Comparison of ENCODE assay signal across 7 cellular contexts in genomic region chr20:30290361-30291063, GRCh38.
DNase-seq lines count a peak whose midpoint lies in the region; ATAC-seq, FAIRE-seq and TF ChIP-seq lines count a peak whose summit lies in the region.
"Not testable (repeated sequence)": the region's sequence is repeated elsewhere in the genome, so short reads cannot be mapped to it uniquely, and the experiment has no call there.

No MANE protein-coding gene starts in this region.

- TF ChIP-seq POLR2A in GM12891 (IDR thresholded peaks at IDR 0.05; ENCODE audit: low read depth, low read length); sigmoid colon (IDR thresholded peaks at IDR 0.05): not testable (repeated sequence)

- H3K27me3 Mint-ChIP-seq in activated T-cell treated with anti-CD3 and anti-CD28 coated beads, Interleukin-2, amount 50 U/mL, for 24 hours, result not testable (repeated sequence)

- not testable (repeated sequence) for TF ChIP-seq CTCF in sigmoid colon (IDR thresholded peaks at IDR 0.05)

- not testable (repeated sequence) for H3K4me1 ChIP-seq in duodenal mucosa (ENCODE audit: control insufficient read depth in 1 of 2, insufficient read depth in 2 of 2, low read length in 2 of 2)
- H3K4me1 ChIP-seq in sigmoid colon, result peaks cover 0 to 32% (median 7%) of the 10 kb centered on the region in 4 donors

- H3K9me3 ChIP-seq in duodenal mucosa (ENCODE audit: control insufficient read depth in 1 of 2, low read length in 2 of 2); sigmoid colon: not testable (repeated sequence)

- peak; percentile 31 for DNase-seq in GM12891 (ENCODE audit: insufficient read length, low spot score)
- DNase-seq in HT-29 (ENCODE audit: low spot score), result peak; percentile 19
- peak; percentile 82 for DNase-seq in OCI-M1 (lab: John Stamatoyannopoulos, UW)
- not testable (repeated sequence) for DNase-seq in activated T-cell treated with anti-CD3 and anti-CD28 coated beads, Interleukin-2, amount 50 U/mL, for 24 hours; sigmoid colon
- peak; percentile 54 to 82 for DNase-seq in left colon

- peak overlapping the region; percentile 26 to 56 for H3K9ac ChIP-seq in duodenal mucosa (ENCODE audit: low read depth in 1 of 2, low read length in 2 of 2)

- 6 to 26% methylated on average over 27 of the region's 27 CpGs for WGBS in sigmoid colon, 2 donors

- H3K27ac Mint-ChIP-seq in activated T-cell treated with anti-CD3 and anti-CD28 coated beads, Interleukin-2, amount 50 U/mL, for 24 hours, result not testable (repeated sequence)

- peak overlapping the region; percentile 20 for H3K27ac ChIP-seq in duodenal mucosa (ENCODE audit: low read depth, low read length)
- peak overlapping the region in 3 of 4 donors; percentile 60 to 84 (median 84) for H3K27ac ChIP-seq in sigmoid colon

- FAIRE-seq in GM12891 (lab: Jason Lieb, UNC), result not testable (repeated sequence)

- H3K4me3 ChIP-seq in duodenal mucosa (ENCODE audit: low read depth in 1 of 2, low read length in 2 of 2) (peak overlapping the region; percentile 60 to 66), sigmoid colon (peak overlapping the region in 3 of 4 donors; percentile 31 to 52 (median 45))

- H3K9me3 Mint-ChIP-seq in activated T-cell treated with anti-CD3 and anti-CD28 coated beads, Interleukin-2, amount 50 U/mL, for 24 hours, result not testable (repeated sequence)

- ATAC-seq in left colon, result peak; percentile 97

- H3K36me3 ChIP-seq in duodenal mucosa (ENCODE audit: control insufficient read depth in 1 of 2, insufficient read depth in 2 of 2, low read length in 2 of 2); sigmoid colon: not testable (repeated sequence)

- H3K36me3 Mint-ChIP-seq in activated T-cell treated with anti-CD3 and anti-CD28 coated beads, Interleukin-2, amount 50 U/mL, for 24 hours (ENCODE audit: low read depth), result not testable (repeated sequence)

- peak overlapping the region; percentile 68 for H3K4me3 Mint-ChIP-seq in activated T-cell treated with anti-CD3 and anti-CD28 coated beads, Interleukin-2, amount 50 U/mL, for 24 hours

- TF ChIP-seq EP300 in sigmoid colon (IDR thresholded peaks at IDR 0.05), result not testable (repeated sequence)

- intact Hi-C loops in left colon (cut with DNase I, micrococcal nuclease); sigmoid colon (cut with DNase I): not testable (repeated sequence)

- H3K4me1 Mint-ChIP-seq in activated T-cell treated with anti-CD3 and anti-CD28 coated beads, Interleukin-2, amount 50 U/mL, for 24 hours (ENCODE audit: low read depth), result peaks cover 14% of the 10 kb centered on the region

- H3K27me3 ChIP-seq in duodenal mucosa (ENCODE audit: control insufficient read depth in 1 of 2, insufficient read depth in 2 of 2, low read length in 2 of 2); sigmoid colon: not testable (repeated sequence)
